2 cellular contexts compared by ENCODE assay signal in genomic region chr3:57555316-57555715, GRCh38.
TF ChIP-seq lines count a peak whose summit lies in the region.

No MANE protein-coding gene starts in this region.

TF ChIP-seq in A549, 52 proteins besides CTCF, POLR2A, EP300 and RAD21:
- TF ChIP-seq CBX8 (IDR thresholded peaks at IDR 0.05) (no peak), TFCP2L1 (CRISPR knock-in tag; IDR thresholded peaks at IDR 0.05) (no peak), HES2 (IDR thresholded peaks at IDR 0.05) (no peak), PBX3 (IDR thresholded peaks at IDR 0.05) (no peak), JUN (IDR thresholded peaks at IDR 0.05) (no peak), ESRRA (IDR thresholded peaks at IDR 0.05; ENCODE audit: borderline replicate concordance, low read length) (no peak), CHD4 (IDR thresholded peaks at IDR 0.05; ENCODE audit: borderline replicate concordance) (no peak), HMGXB4 (CRISPR knock-in tag; IDR thresholded peaks at IDR 0.05; ENCODE audit: borderline replicate concordance) (no peak), CHD2 (IDR thresholded peaks at IDR 0.05; ENCODE audit: low read length, partially characterized antibody) (no peak), RNF2 (IDR thresholded peaks at IDR 0.05; ENCODE audit: borderline replicate concordance, low read depth) (no peak), RCOR1 (IDR thresholded peaks at IDR 0.05; ENCODE audit: low read depth, low read length) (no peak), HEYL (CRISPR knock-in tag; IDR thresholded peaks at IDR 0.05) (no peak), ZNF302 (CRISPR knock-in tag; IDR thresholded peaks at IDR 0.05) (no peak), E2F6 (IDR thresholded peaks at IDR 0.05; ENCODE audit: borderline replicate concordance, low read depth) (no peak), EHF (CRISPR knock-in tag; IDR thresholded peaks at IDR 0.05) (no peak), CBX2 (IDR thresholded peaks at IDR 0.05; ENCODE audit: borderline replicate concordance, low read depth) (no peak), MYC (IDR thresholded peaks at IDR 0.05; ENCODE audit: borderline replicate concordance, low read length) (no peak)

TF ChIP-seq in GM12878, 131 proteins besides CTCF, POLR2A, EP300 and RAD21:
- TF ChIP-seq MTA2 (IDR thresholded peaks at IDR 0.05; ENCODE audit: low read depth) (no peak), RFX5 (IDR thresholded peaks at IDR 0.05; ENCODE audit: low read depth, low read length) (no peak), ZSCAN29 (IDR thresholded peaks at IDR 0.05) (no peak), NFYA (IDR thresholded peaks at IDR 0.05; ENCODE audit: borderline replicate concordance, low read depth, low read length) (no peak), SRF (IDR thresholded peaks at IDR 0.05; ENCODE audit: low read depth in 2 of 2, low read length in 2 of 2) (no peak), FOXK2 (IDR thresholded peaks at IDR 0.05) (no peak), ETV6 (conservative IDR thresholded peaks at IDR 0.05 in 1 of 2, IDR thresholded peaks at IDR 0.05 in 1 of 2; ENCODE audit: borderline replicate concordance in 1 of 2, low read depth in 1 of 2) (no peak), TBL1XR1 (IDR thresholded peaks at IDR 0.05; ENCODE audit: low read depth, low read length) (no peak), CHD1 (IDR thresholded peaks at IDR 0.05; ENCODE audit: low read depth, low read length) (no peak), JUNB (IDR thresholded peaks at IDR 0.05) (no peak)
